Comparison of ENCODE assay signal across 21 cellular contexts in the genomic region with DNA sequence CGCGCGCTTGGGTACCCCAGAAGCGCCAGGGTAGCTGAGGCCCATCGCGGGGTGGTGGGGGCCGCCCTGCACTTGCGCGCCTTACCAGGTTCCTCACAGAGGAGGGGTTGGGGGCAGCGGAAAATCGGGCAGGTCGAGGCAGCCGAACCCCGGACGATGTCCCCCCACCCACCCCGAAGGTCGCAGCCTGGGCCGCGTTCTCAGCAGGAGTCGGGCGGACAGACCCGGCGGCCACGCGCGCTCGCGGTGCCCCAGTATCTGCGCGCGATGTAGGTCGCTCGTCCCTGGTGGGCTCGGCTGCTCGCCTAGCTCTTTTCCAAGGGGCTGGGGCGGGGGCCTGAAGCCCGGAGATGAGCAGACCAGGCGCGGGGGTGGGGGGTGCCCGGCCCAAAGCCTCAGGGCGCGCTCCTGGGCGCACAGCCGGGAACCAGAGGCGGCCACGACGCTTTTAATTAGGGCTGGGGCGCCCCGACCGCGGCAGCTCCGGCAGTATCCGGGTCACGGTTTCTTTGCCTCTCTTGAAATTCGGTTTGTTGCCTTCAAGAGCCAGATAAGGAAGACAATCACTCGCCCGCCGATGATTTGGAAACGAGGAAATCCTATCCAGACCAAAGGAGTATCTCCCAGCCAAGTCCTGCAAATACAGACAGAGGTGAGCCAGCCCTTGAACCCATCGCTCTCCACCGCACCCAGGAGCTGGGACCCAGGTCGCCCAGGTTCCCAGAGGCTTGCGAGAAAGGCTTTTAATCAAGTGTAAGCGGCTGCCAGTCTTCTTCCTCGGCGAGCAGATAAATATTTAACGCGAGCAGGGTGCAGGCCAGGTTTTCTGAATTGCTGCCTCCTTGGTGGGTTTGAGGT. TPM values are rescaled to one million over a fixed set of nuclear protein-coding genes. Genes with fewer than 3 reads are reported as not detected.
DNase-seq lines count a peak whose midpoint lies in the region; ATAC-seq, FAIRE-seq and TF ChIP-seq lines count a peak whose summit lies in the region.
"Had no signal": no experiment of that assay in that cellular context is flagged by ENCODE, and none has a peak within 500 bp of the region (broad histone marks: within the 10 kb centered on the region; RNA-seq: fewer than 3 reads in every experiment).

No MANE protein-coding gene starts in this region.

- H3K27me3 Mint-ChIP-seq in activated CD8-positive, alpha-beta memory T cell treated with anti-CD3 and anti-CD28 coated beads, Interleukin-2, amount 10 ng/mL, durations not matched to agents 7 days and 5 days, result peaks cover 78% of the 10 kb centered on the region
- peaks cover 57% of the 10 kb centered on the region for H3K27me3 Mint-ChIP-seq in activated B cell treated with CpG ODN at 0.5 μM for 24 hours

- H3K4me3 Mint-ChIP-seq in activated CD8-positive, alpha-beta memory T cell treated with anti-CD3 and anti-CD28 coated beads, Interleukin-2, amount 10 ng/mL, durations not matched to agents 7 days and 5 days, result no peak overlapping the region
- H3K4me3 Mint-ChIP-seq in activated B cell treated with CpG ODN at 0.5 μM for 24 hours, result peak overlapping the region; percentile 28

- TF ChIP-seq CTCF in activated B cell treated with CpG ODN at 0.5 μM for 24 hours (IDR thresholded peaks at IDR 0.05) (no peak), kidney (IDR thresholded peaks at IDR 0.05; ENCODE audit: borderline replicate concordance, extremely low read depth, insufficient read depth) (no peak), suprapubic skin (IDR thresholded peaks at IDR 0.05) (no peak)

- peaks cover 100% of the 10 kb centered on the region for H3K27me3 ChIP-seq in suprapubic skin

- DNase-seq in activated CD8-positive, alpha-beta memory T cell treated with anti-CD3 and anti-CD28 coated beads, Interleukin-2, amount 10 ng/mL, durations not matched to agents 7 days and 5 days, result no peak
- no peak for DNase-seq in activated CD8-positive, alpha-beta memory T cell treated with anti-CD3 and anti-CD28 coated beads, Interleukin-2, amount 50 U/mL, for 48 hours
- DNase-seq in activated B cell treated with CpG ODN at 0.5 μM for 24 hours, result no peak
- DNase-seq in kidney, result peak; percentile 73
- DNase-seq in suprapubic skin (ENCODE audit: low spot score in 2 of 2), result no peak
- DNase-seq in HUDEP-2 (lab: John Stamatoyannopoulos, UW; ENCODE audit: unreplicated experiment in 76 of 76), result no peak
- DNase-seq: activated CD4-positive, alpha-beta T cell treated with anti-CD3 and anti-CD28 coated beads for 48 hours; mammary epithelial cell; NCI-H2029 treated with DMSO at 0.1 percent for 48 hours; NCI-H524 treated with DMSO at 0.1 percent for 48 hours; SIG-M5 had no signal

- CTCF ChIA-PET in activated CD8-positive, alpha-beta memory T cell treated with anti-CD3 and anti-CD28 coated beads, Interleukin-2, amount 10 ng/mL, durations not matched to agents 7 days and 5 days (lab: Charles Lee), result no interaction called here
- CTCF ChIA-PET in activated B cell treated with CpG ODN at 0.5 μM for 24 hours (lab: Charles Lee), result interaction anchor here (0.6 kb wide), 1 partner anchor 323 kb away, joined by 3 read pairs; no protein-coding TSS in a partner anchor

- peak overlapping the region; percentile 57 for H3K27ac Mint-ChIP-seq in activated CD8-positive, alpha-beta memory T cell treated with anti-CD3 and anti-CD28 coated beads, Interleukin-2, amount 10 ng/mL, durations not matched to agents 7 days and 5 days
- H3K27ac Mint-ChIP-seq in activated B cell treated with CpG ODN at 0.5 μM for 24 hours, result peak overlapping the region; percentile 30
- H3K27ac Mint-ChIP-seq: activated naive CD4-positive, alpha-beta T cell treated with anti-CD3 and anti-CD28 coated beads, Interleukin-2, amount 50 U/mL, for 72 hours; dendritic cell treated with granulocyte-macrophage colony-stimulating factor and Interleukin-4, amounts not matched to agents 40 ng/mL and 50 ng/mL, for 4 days; stimulated activated naive CD8-positive, alpha-beta T cell treated with anti-CD3 and anti-CD28 coated beads, Interleukin-15, Interleukin-2, amounts not matched to agents 100 ng/mL and 50 ng/mL, for 24 hours had no signal

- H3K9me3 ChIP-seq in kidney (ENCODE audit: control insufficient read depth in 1 of 2, low read length in 2 of 2) (no peaks in the 10 kb centered on the region), suprapubic skin (no peaks in the 10 kb centered on the region)

- H3K9me3 Mint-ChIP-seq in activated CD8-positive, alpha-beta memory T cell treated with anti-CD3 and anti-CD28 coated beads, Interleukin-2, amount 10 ng/mL, durations not matched to agents 7 days and 5 days (ENCODE audit: low read depth), result peaks cover 2% of the 10 kb centered on the region
- H3K9me3 Mint-ChIP-seq in activated B cell treated with CpG ODN at 0.5 μM for 24 hours, result no peaks in the 10 kb centered on the region
- H3K9me3 Mint-ChIP-seq: activated naive CD4-positive, alpha-beta T cell treated with anti-CD3 and anti-CD28 coated beads, Interleukin-2, amount 50 U/mL, for 72 hours; dendritic cell treated with granulocyte-macrophage colony-stimulating factor and Interleukin-4, amounts not matched to agents 40 ng/mL and 50 ng/mL, for 4 days; stimulated activated naive CD8-positive, alpha-beta T cell treated with anti-CD3 and anti-CD28 coated beads, Interleukin-15, Interleukin-2, amounts not matched to agents 100 ng/mL and 50 ng/mL, for 24 hours had no signal

- intact Hi-C loops in activated B cell treated with CpG ODN at 0.5 μM for 24 hours (cut with micrococcal nuclease) (loop anchor here (10.0 kb wide), 3 partner anchors 525 to 1325 kb away; a partner anchor contains a TSS), kidney (cut with DNase I) (loop anchor here (10.0 kb wide), 1 partner anchor 365 kb away; no protein-coding TSS in a partner anchor)

- 31% methylated on average over 44 of the region's 68 CpGs for WGBS in suprapubic skin

- peaks cover 12 to 22% of the 10 kb centered on the region in 2 donors for H3K4me1 ChIP-seq in kidney (ENCODE audit: control insufficient read depth in 1 of 2, insufficient read depth in 1 of 2, low read depth in 1 of 2, low read length in 2 of 2)
- peaks cover 76% of the 10 kb centered on the region for H3K4me1 ChIP-seq in suprapubic skin

- FAIRE-seq in kidney (lab: Jason Lieb, UNC), result no peak

- TF ChIP-seq EP300 in suprapubic skin (IDR thresholded peaks at IDR 0.05), result no peak

- H3K4me3 ChIP-seq in kidney (ENCODE audit: low read length in 2 of 2) (no peak overlapping the region), suprapubic skin (peak overlapping the region; percentile 42)

- POLR2A ChIA-PET in activated B cell treated with CpG ODN at 0.5 μM for 24 hours (lab: Charles Lee), result interaction anchor here (1.1 kb wide), 1 partner anchor 45 kb away, joined by 3 read pairs; no protein-coding TSS in a partner anchor

- peaks cover 6% of the 10 kb centered on the region for H3K36me3 Mint-ChIP-seq in activated CD8-positive, alpha-beta memory T cell treated with anti-CD3 and anti-CD28 coated beads, Interleukin-2, amount 10 ng/mL, durations not matched to agents 7 days and 5 days
- peaks cover 2% of the 10 kb centered on the region for H3K36me3 Mint-ChIP-seq in activated B cell treated with CpG ODN at 0.5 μM for 24 hours (ENCODE audit: low read depth)

- H3K9ac ChIP-seq in kidney (ENCODE audit: low read length in 2 of 2), result no peak overlapping the region

- ATAC-seq in activated CD8-positive, alpha-beta memory T cell treated with anti-CD3 and anti-CD28 coated beads, Interleukin-2, amount 10 ng/mL, durations not matched to agents 7 days and 5 days, result no peak
- ATAC-seq in activated B cell treated with CpG ODN at 0.5 μM for 24 hours (ENCODE audit: low read depth) (no peak), GM19395 (IDR thresholded peaks at IDR 0.05; ENCODE audit: unreplicated experiment) (no peak), HG02763 (IDR thresholded peaks at IDR 0.05; ENCODE audit: unreplicated experiment) (no peak)
- ATAC-seq: activated naive CD4-positive, alpha-beta T cell treated with anti-CD3 and anti-CD28 coated beads, Interleukin-2, amount 50 U/mL, for 72 hours had no signal

- H3K36me3 ChIP-seq in kidney (ENCODE audit: control insufficient read depth in 1 of 2, insufficient read depth in 2 of 2, low read length in 2 of 2) (no peaks in the 10 kb centered on the region), suprapubic skin (no peaks in the 10 kb centered on the region)

- H3K27ac ChIP-seq in kidney (ENCODE audit: low read depth in 2 of 2, low read length in 2 of 2) (no peak overlapping the region), suprapubic skin (no peak overlapping the region)
- H3K27ac ChIP-seq: C4-2B had no signal

- TF ChIP-seq POLR2A in suprapubic skin (IDR thresholded peaks at IDR 0.05), result no peak

- peaks cover 27% of the 10 kb centered on the region for H3K4me1 Mint-ChIP-seq in activated CD8-positive, alpha-beta memory T cell treated with anti-CD3 and anti-CD28 coated beads, Interleukin-2, amount 10 ng/mL, durations not matched to agents 7 days and 5 days
- H3K4me1 Mint-ChIP-seq in activated B cell treated with CpG ODN at 0.5 μM for 24 hours, result peaks cover 49% of the 10 kb centered on the region

RNA-seq across cellular contexts. Expression of a gene that starts 4.6 kb away (rescaled TPM):
- under 1 TPM; 0.19 to 0.23 TPM for total RNA-seq in activated CD8-positive, alpha-beta memory T cell treated with anti-CD3 and anti-CD28 coated beads, Interleukin-2, amount 10 ng/mL, durations not matched to agents 7 days and 5 days
- total RNA-seq in activated B cell treated with CpG ODN at 0.5 μM for 24 hours, result 0.53 and 0.64 TPM in 2 replicates
- total RNA-seq in kidney, result 0.57 TPM
- 0.22 TPM for polyA plus RNA-seq in kidney (ENCODE audit: insufficient read depth, low read depth, low replicate concordance)
- 1 to 10 TPM; 1.1 to 2.3 (median 1.5) TPM for total RNA-seq in suprapubic skin

RNA-seq across cellular contexts. Expression of a gene that starts 10.0 kb away (rescaled TPM):
- not detected for total RNA-seq in activated CD8-positive, alpha-beta memory T cell treated with anti-CD3 and anti-CD28 coated beads, Interleukin-2, amount 10 ng/mL, durations not matched to agents 7 days and 5 days
- total RNA-seq in activated B cell treated with CpG ODN at 0.5 μM for 24 hours, result not detected in 2 replicates
- total RNA-seq in kidney, result not detected
- not detected for polyA plus RNA-seq in kidney (ENCODE audit: insufficient read depth, low read depth, low replicate concordance)
- not detected for total RNA-seq in suprapubic skin
- total RNA-seq: A673; activated naive CD4-positive, alpha-beta T cell treated with anti-CD3 and anti-CD28 coated beads, Interleukin-2, amount 50 U/mL, for 72 hours; mammary epithelial cell; renal cortical epithelial cell; ureter had no signal
- polyA plus RNA-seq: esophagus, mammary epithelial cell had no signal
